12 cellular contexts compared by ENCODE assay signal in genomic region chr11:2208691-2209369, GRCh38. TPM values are rescaled to one million over a fixed set of nuclear protein-coding genes. Genes with fewer than 3 reads are reported as not detected.
DNase-seq lines count a peak whose midpoint lies in the region; ATAC-seq and TF ChIP-seq lines count a peak whose summit lies in the region.
"Had no signal": no experiment of that assay in that cellular context is flagged by ENCODE, and none has a peak within 500 bp of the region (broad histone marks: within the 10 kb centered on the region; RNA-seq: fewer than 3 reads in every experiment).

No MANE protein-coding gene starts in this region.

- no peak for TF ChIP-seq EP300 in upper lobe of left lung (IDR thresholded peaks at IDR 0.05)

- H3K36me3 ChIP-seq in body of pancreas (replicated peaks in 1 of 2; ENCODE audit: insufficient read depth in 1 of 2, low read depth in 2 of 2) (no peaks in the 10 kb centered on the region), upper lobe of left lung (no peaks in the 10 kb centered on the region)

- peak in 5 of 7 experiments; percentile 16 to 57 (median 47) for TF ChIP-seq CTCF in body of pancreas (IDR thresholded peaks at IDR 0.05)
- peak in 2 of 6 experiments; percentile 13 to 33 for TF ChIP-seq CTCF in upper lobe of left lung (IDR thresholded peaks at IDR 0.05)
- TF ChIP-seq CTCF in omental fat pad (IDR thresholded peaks at IDR 0.05) = no peak

- TF ChIP-seq POLR2A in body of pancreas (IDR thresholded peaks at IDR 0.05) = peak in 1 of 3 donors; percentile 15
- TF ChIP-seq POLR2A in upper lobe of left lung (IDR thresholded peaks at IDR 0.05) = no peak
- no peak for TF ChIP-seq POLR2A in erythroblast (IDR thresholded peaks at IDR 0.05; ENCODE audit: low read length)

- peak; percentile 1 to 49 for DNase-seq in activated naive CD4-positive, alpha-beta T cell treated with anti-CD3 and anti-CD28 coated beads, Interleukin-2, amount 50 U/mL, for 72 hours (ENCODE audit: low spot score in 2 of 2)
- no peak for DNase-seq in activated naive CD4-positive, alpha-beta T cell (lab: John Stamatoyannopoulos, UW)
- DNase-seq in body of pancreas = peak; percentile 61 to 75 (median 72)
- peak; percentile 55 for DNase-seq in kidney tubule cell (ENCODE audit: low spot score)
- DNase-seq in upper lobe of left lung = peak; percentile 21 to 74
- no peak for DNase-seq in omental fat pad (ENCODE audit: low spot score)
- no peak for DNase-seq in erythroblast (lab: John Stamatoyannopoulos, UW)
- DNase-seq: activated T-cell treated with anti-CD3 and anti-CD28 coated beads, Interleukin-2, amount 50 U/mL, for 4 hours; effector CD8-positive, alpha-beta T cell; KG1 had no signal

- H3K27ac Mint-ChIP-seq in activated naive CD4-positive, alpha-beta T cell treated with anti-CD3 and anti-CD28 coated beads, Interleukin-2, amount 50 U/mL, for 72 hours = no peak overlapping the region

- H3K36me3 Mint-ChIP-seq in activated naive CD4-positive, alpha-beta T cell treated with anti-CD3 and anti-CD28 coated beads, Interleukin-2, amount 50 U/mL, for 72 hours = no peaks in the 10 kb centered on the region

- H3K27ac ChIP-seq in body of pancreas (peak overlapping the region in 3 of 4 donors; percentile 15 to 40 (median 36)), upper lobe of left lung (no peak overlapping the region)

- H3K27me3 ChIP-seq in body of pancreas (no peaks in the 10 kb centered on the region), upper lobe of left lung (no peaks in the 10 kb centered on the region)

- no peak for ATAC-seq in activated naive CD4-positive, alpha-beta T cell treated with anti-CD3 and anti-CD28 coated beads, Interleukin-2, amount 50 U/mL, for 72 hours
- ATAC-seq in body of pancreas (peak; percentile 52), upper lobe of left lung (ENCODE audit: low FRiP score in 2 of 2) (no peak), omental fat pad (ENCODE audit: low FRiP score) (no peak), HG02642 (IDR thresholded peaks at IDR 0.05; ENCODE audit: poor library complexity, unreplicated experiment) (no peak)
- ATAC-seq: activated T-cell treated with anti-CD3 and anti-CD28 coated beads, Interleukin-2, amount 50 U/mL, for 4 hours had no signal

- WGBS in body of pancreas, 2 donors = 46 to 65% methylated on average over 5 to 23 of the region's 24 CpGs
- 73 to 86% methylated on average over 20 to 22 of the region's 24 CpGs for WGBS in upper lobe of left lung, 2 donors

- H3K4me1 ChIP-seq in body of pancreas = peaks cover 43% of the 10 kb centered on the region
- peaks cover 0 to 5% (median 0%) of the 10 kb centered on the region in 4 donors for H3K4me1 ChIP-seq in upper lobe of left lung

- intact Hi-C loops in body of pancreas (cut with DNase I) = no loop called here

- H3K9me3 ChIP-seq in body of pancreas (no peaks in the 10 kb centered on the region), upper lobe of left lung (no peaks in the 10 kb centered on the region)

- no peaks in the 10 kb centered on the region for H3K9me3 Mint-ChIP-seq in activated naive CD4-positive, alpha-beta T cell treated with anti-CD3 and anti-CD28 coated beads, Interleukin-2, amount 50 U/mL, for 72 hours
- H3K9me3 Mint-ChIP-seq: activated T-cell treated with anti-CD3 and anti-CD28 coated beads, Interleukin-2, amount 50 U/mL, for 4 hours had no signal

- H3K4me3 ChIP-seq in body of pancreas (no peak overlapping the region), upper lobe of left lung (no peak overlapping the region)
- H3K4me3 ChIP-seq: lung had no signal

RNA-seq across cellular contexts. Expression of gene TH, which starts 37.2 kb away (rescaled TPM):
- total RNA-seq in activated naive CD4-positive, alpha-beta T cell treated with anti-CD3 and anti-CD28 coated beads, Interleukin-2, amount 50 U/mL, for 72 hours = not detected
- under 1 TPM in 1 of 2 donors, not detected in 1; 0.66 TPM for total RNA-seq in body of pancreas
- total RNA-seq in upper lobe of left lung = not detected
- total RNA-seq in omental fat pad = not detected
- total RNA-seq: activated T-cell treated with anti-CD3 and anti-CD28 coated beads, Interleukin-2, amount 50 U/mL, for 4 hours had no signal

RNA-seq across cellular contexts. Expression of gene INS, which starts 47.8 kb away (rescaled TPM):
- not detected for total RNA-seq in activated naive CD4-positive, alpha-beta T cell treated with anti-CD3 and anti-CD28 coated beads, Interleukin-2, amount 50 U/mL, for 72 hours
- total RNA-seq in body of pancreas (over 10,000 TPM in 1 of 2 donors, 1,000 to 10,000 TPM in 1; 1,947 to 16,276 TPM), upper lobe of left lung (under 1 TPM in 1 of 6 donors, not detected in 5; 0.67 TPM), omental fat pad (not detected)
- total RNA-seq: activated T-cell treated with anti-CD3 and anti-CD28 coated beads, Interleukin-2, amount 50 U/mL, for 4 hours; lung had no signal

Comparison
In these comparisons a context has a peak if more than half of its experiments do, and no peak if none do; other contexts are left out.
1. DNase-seq: peak in activated naive CD4-positive, alpha-beta T cell treated with anti-CD3 and anti-CD28 coated beads, Interleukin-2, amount 50 U/mL, for 72 hours (2 of 2), body of pancreas (4 of 4), kidney tubule cell (single experiment) and upper lobe of left lung (2 of 2); none in activated naive CD4-positive, alpha-beta T cell (0 of 4), omental fat pad (single experiment) and erythroblast (0 of 2).
2. H3K27ac ChIP-seq: peak in body of pancreas (3 of 4); none in upper lobe of left lung (0 of 4).
3. CTCF ChIP-seq: peak in body of pancreas (5 of 7); none in omental fat pad (0 of 3).
4. RNA of gene INS, which starts 47.8 kb away (total RNA-seq): 1,947 to 16,276 TPM in body of pancreas; not detected in activated naive CD4-positive, alpha-beta T cell treated with anti-CD3 and anti-CD28 coated beads, Interleukin-2, amount 50 U/mL, for 72 hours, 0.67 TPM in upper lobe of left lung and not detected in omental fat pad; every median in the first group is over 1,000 times any median in the second.